Comparison of ENCODE assay signal across 8 cellular contexts in genomic region chr16:11667824-11668589, GRCh38. TPM values are rescaled to one million over a fixed set of nuclear protein-coding genes. Genes with fewer than 3 reads are reported as not detected.
A peak's percentile ranks its signal among the peaks of the same experiment; 100 is the strongest.
DNase-seq lines count a peak whose midpoint lies in the region; TF ChIP-seq lines count a peak whose summit lies in the region.

SNN (plus strand) TSS chr16:11668455; CDS start chr16:11676060, 7,605 bp downstream.

- H3K27ac ChIP-seq in HEK293 (ENCODE audit: extremely low read depth, low read depth, low read length) (no peak within 1 kb of the TSS), ascending aorta (peak within 1 kb of the TSS; percentile 78 to 81), uterus (peak within 1 kb of the TSS; percentile 79 to 88)

- no peaks in the 10 kb centered on the region for H3K9me3 ChIP-seq in HEK293 (ENCODE audit: control insufficient read depth, insufficient read depth, low read depth, low read length)
- no peaks in the 10 kb centered on the region for H3K9me3 ChIP-seq in ascending aorta
- H3K9me3 ChIP-seq in uterus = no peaks in the 10 kb centered on the region

- H3K4me1 ChIP-seq in HEK293 (ENCODE audit: control insufficient read depth, insufficient read depth, low read length) (no peaks in the 10 kb centered on the region), ascending aorta (peaks cover 9 to 34% of the 10 kb centered on the region in 2 donors), uterus (no peaks in the 10 kb centered on the region)

- H3K4me3 ChIP-seq in HEK293 (ENCODE audit: low read depth, low read length) (peak within 1 kb of the TSS; percentile 47), ascending aorta (peak within 1 kb of the TSS; percentile 95 to 98), uterus (peak within 1 kb of the TSS; percentile 67 to 93)

- DNase-seq in GDM1 (lab: John Stamatoyannopoulos, UW) = peak; percentile 87
- DNase-seq in NCI-H1092 treated with DMSO at 0.1 percent for 48 hours (lab: John Stamatoyannopoulos, UW) = peak; percentile 76
- peak; percentile 77 for DNase-seq in T-helper 22 cell (ENCODE audit: low read depth)
- peak; percentile 52 to 93 for DNase-seq in ascending aorta (ENCODE audit: low spot score in 2 of 2)
- peak; percentile 99 for DNase-seq in hepatic stellate cell (ENCODE audit: low spot score)
- DNase-seq in renal cortical epithelial cell (ENCODE audit: low read depth) = peak; percentile 22
- peak; percentile 86 to 89 for DNase-seq in uterus

- intact Hi-C loops in ascending aorta (cut with DNase I) = loop anchor here (1.0 to 10.0 kb wide), 4 partner anchors 28 to 413 kb away; partner anchors contain the start of gene SOCS1
- intact Hi-C loops in uterus (cut with DNase I; ENCODE audit: low total_unique reads) = no loop called here

- no peaks in the 10 kb centered on the region for H3K36me3 ChIP-seq in HEK293 (ENCODE audit: control insufficient read depth in 2 of 2, insufficient read depth in 1 of 2, low read length in 2 of 2)
- no peaks in the 10 kb centered on the region for H3K36me3 ChIP-seq in ascending aorta
- H3K36me3 ChIP-seq in uterus = no peaks in the 10 kb centered on the region

- H3K27me3 ChIP-seq in ascending aorta (no peaks in the 10 kb centered on the region), uterus (no peaks in the 10 kb centered on the region)

- POLR2A ChIA-PET in HEK293 (lab: Yijun Ruan, JAX) = no interaction called here

- CTCF ChIA-PET in HEK293 (lab: Yijun Ruan, JAX) = interaction anchor here (0.5 to 0.6 kb wide), 4 partner anchors 44 to 714 kb away, joined by 3 read pairs; no protein-coding TSS in a partner anchor

- TF ChIP-seq CTCF in HEK293 (tag by site-specific recombination; IDR thresholded peaks at IDR 0.05) = no peak
- no peak for TF ChIP-seq CTCF in ascending aorta (IDR thresholded peaks at IDR 0.05)
- no peak for TF ChIP-seq CTCF in uterus (IDR thresholded peaks at IDR 0.05)

- peak; percentile 62 to 67 for TF ChIP-seq POLR2A in uterus (IDR thresholded peaks at IDR 0.05)

TF ChIP-seq in HEK293, 187 proteins besides CTCF, POLR2A, EP300 and RAD21:
- TF ChIP-seq ZNF362 (tag by site-specific recombination; IDR thresholded peaks at IDR 0.05) (no peak), ZBTB8A (tag by site-specific recombination; IDR thresholded peaks at IDR 0.05) (peak; percentile 86), ZNF692 (tag by site-specific recombination; IDR thresholded peaks at IDR 0.05) (0 out of 2 replicates have a peak, but pooled peaks have one; percentile 26), ZNF561 (tag by site-specific recombination; IDR thresholded peaks at IDR 0.05; ENCODE audit: borderline replicate concordance) (0 out of 2 replicates have a peak, but pooled peaks have one; percentile 30), SP7 (tag by site-specific recombination; IDR thresholded peaks at IDR 0.05) (0 out of 2 replicates have a peak, but pooled peaks have one; percentile 23), ZBTB26 (tag by site-specific recombination; optimal IDR thresholded peaks at IDR 0.05) (peak; percentile 36), ZNF701 (tag by site-specific recombination; IDR thresholded peaks at IDR 0.05) (no peak), SP2 (tag by site-specific recombination; IDR thresholded peaks at IDR 0.05) (0 out of 2 replicates have a peak, but pooled peaks have one; percentile 11), ZNF335 (tag by site-specific recombination; conservative IDR thresholded peaks at IDR 0.05) (peak; percentile 99)

RNA-seq across cellular contexts. Expression of gene SNN, which starts in this region (rescaled TPM):
- total RNA-seq in ascending aorta = 2.1 TPM
- 25.4 and 50.7 TPM in 2 replicates for total RNA-seq in renal cortical epithelial cell
- total RNA-seq in uterus = 10 to 100 TPM in 3 of 4 donors, 1 to 10 TPM in 1; 4.1 to 30.1 (median 23.0) TPM

Comparison
In these comparisons a context has a peak if more than half of its experiments do, and no peak if none do; other contexts are left out.
1. DNase-seq: peak in every context shown above with its lines; median percentile 99 in hepatic stellate cell; 88 in uterus; 87 in GDM1; 77 in T-helper 22 cell; 76 in NCI-H1092 treated with DMSO at 0.1 percent for 48 hours; 72 in ascending aorta; 22 in renal cortical epithelial cell.